In genomic region chr16:11583171-11583570, GRCh38 we compare ENCODE assay signal across 12 cellular contexts. TPM values are rescaled to one million over a fixed set of nuclear protein-coding genes. Genes with fewer than 3 reads are reported as not detected.
DNase-seq lines count a peak whose midpoint lies in the region; ATAC-seq and TF ChIP-seq lines count a peak whose summit lies in the region.
"Had no signal": no experiment of that assay in that cellular context is flagged by ENCODE, and none has a peak within 500 bp of the region (broad histone marks: within the 10 kb centered on the region; RNA-seq: fewer than 3 reads in every experiment).

No MANE protein-coding gene starts in this region.

- peaks cover 51 to 61% (median 57%) of the 10 kb centered on the region in 3 donors for H3K4me1 Mint-ChIP-seq in IgD-negative memory B cell
- H3K4me1 Mint-ChIP-seq in central memory CD8-positive, alpha-beta T cell: peaks cover 74% of the 10 kb centered on the region
- H3K4me1 Mint-ChIP-seq in neural crest cell: peaks cover 45% of the 10 kb centered on the region

- ATAC-seq in central memory CD8-positive, alpha-beta T cell (replicated peaks; ENCODE audit: extremely low read depth, poor library complexity, severe bottlenecking): no peak
- ATAC-seq in GM18868 (IDR thresholded peaks at IDR 0.05; ENCODE audit: unreplicated experiment): no peak

- peak; percentile 34 for DNase-seq in AG20443 (ENCODE audit: low spot score)
- no peak for DNase-seq in central memory CD8-positive, alpha-beta T cell (ENCODE audit: low spot score in 2 of 2)
- no peak for DNase-seq in neural crest cell (ENCODE audit: low read depth, low spot score)
- no peak for DNase-seq in SK-N-DZ (ENCODE audit: low spot score)
- no peak for DNase-seq in anterior cingulate cortex (lab: John Stamatoyannopoulos, UW)
- DNase-seq in GM13976 (ENCODE audit: low spot score): no peak
- DNase-seq: HCEC 1CT, NCI-H1092, T1000, testis had no signal

- H3K27ac Mint-ChIP-seq in IgD-negative memory B cell (peak overlapping the region in 2 of 3 donors; percentile 59 to 79), neural crest cell (ENCODE audit: unreplicated experiment) (no peak overlapping the region)
- no peak overlapping the region for H3K27ac Mint-ChIP-seq in central memory CD8-positive, alpha-beta T cell (ENCODE audit: low read depth)

- TF ChIP-seq CTCF in neural crest cell (conservative IDR thresholded peaks at IDR 0.05) (no peak), GM13976 (IDR thresholded peaks at IDR 0.05; ENCODE audit: borderline replicate concordance, control extremely low read depth, extremely low read depth, insufficient read depth, missing control alignments) (no peak)

- H3K4me3 Mint-ChIP-seq in IgD-negative memory B cell: peak overlapping the region; percentile 8 to 84 (median 40)
- peak overlapping the region; percentile 95 for H3K4me3 Mint-ChIP-seq in central memory CD8-positive, alpha-beta T cell
- peak overlapping the region; percentile 7 for H3K4me3 Mint-ChIP-seq in neural crest cell

- H3K36me3 Mint-ChIP-seq in IgD-negative memory B cell: peaks cover 4% of the 10 kb centered on the region
- H3K36me3 Mint-ChIP-seq in central memory CD8-positive, alpha-beta T cell (ENCODE audit: insufficient read depth): peaks cover 48% of the 10 kb centered on the region
- no peaks in the 10 kb centered on the region for H3K36me3 Mint-ChIP-seq in neural crest cell (ENCODE audit: low read depth)

- H3K27me3 Mint-ChIP-seq in IgD-negative memory B cell: no peaks in the 10 kb centered on the region
- no peaks in the 10 kb centered on the region for H3K27me3 Mint-ChIP-seq in central memory CD8-positive, alpha-beta T cell
- peaks cover 6% of the 10 kb centered on the region for H3K27me3 Mint-ChIP-seq in neural crest cell (ENCODE audit: low read depth)

- no peaks in the 10 kb centered on the region for H3K9me3 Mint-ChIP-seq in IgD-negative memory B cell
- H3K9me3 Mint-ChIP-seq in central memory CD8-positive, alpha-beta T cell: no peaks in the 10 kb centered on the region
- no peaks in the 10 kb centered on the region for H3K9me3 Mint-ChIP-seq in neural crest cell

- in situ Hi-C loops in GM13976 (cut with MboI; ENCODE audit: low sequenced_read_pairs, unreplicated experiment): no loop called here

RNA-seq across cellular contexts. Expression of gene LITAF, which starts 3.5 kb away (rescaled TPM):
- polyA plus RNA-seq in IgD-negative memory B cell: 318 TPM
- total RNA-seq in neural crest cell: 62.9 and 69.7 TPM in 2 replicates
- polyA plus RNA-seq in SK-N-DZ (2014; cell fraction: cytosol; rRNA removed): 0.60 and 0.96 TPM in 2 replicates
- polyA plus RNA-seq in SK-N-DZ (2014; cell fraction: nucleus; rRNA removed): 0.37 TPM in 1 of 2 replicates, not detected in the other

Comparison
In these comparisons a context has a peak if more than half of its experiments do, and no peak if none do; other contexts are left out.
1. H3K27ac Mint-ChIP-seq: peak in IgD-negative memory B cell (2 of 3); none in central memory CD8-positive, alpha-beta T cell (single experiment) and neural crest cell (single experiment).
2. H3K4me3 Mint-ChIP-seq: peak in every context shown above with its lines; median percentile 95 in central memory CD8-positive, alpha-beta T cell; 40 in IgD-negative memory B cell; 7 in neural crest cell.